9 cellular contexts compared by ENCODE assay signal in genomic region chr11:46916251-46916650, GRCh38. TPM values are rescaled to one million over a fixed set of nuclear protein-coding genes. Genes with fewer than 3 reads are reported as not detected.
DNase-seq lines count a peak whose midpoint lies in the region; ATAC-seq, FAIRE-seq and TF ChIP-seq lines count a peak whose summit lies in the region.
"Had no signal": no experiment of that assay in that cellular context is flagged by ENCODE, and none has a peak within 500 bp of the region (broad histone marks: within the 10 kb centered on the region; RNA-seq: fewer than 3 reads in every experiment).

No MANE protein-coding gene starts in this region.

- H3K4me3 ChIP-seq in BLaER1 treated with 17β-estradiol and CSF1 and Interleukin-3, amounts not matched to agents 10 nM and 100 nM: peak overlapping the region in 7 of 10 experiments; percentile 57 to 75 (median 64); a peak in 10 of 20 replicates
- H3K4me3 ChIP-seq in small intestine (ENCODE audit: low read depth in 1 of 2, low read length in 2 of 2): peak overlapping the region in 1 of 2 donors; percentile 69

- H3K27ac Mint-ChIP-seq in T-helper 17 cell: peak overlapping the region; percentile 16
- no peak overlapping the region for H3K27ac Mint-ChIP-seq in progenitor cell of endocrine pancreas

- no peak overlapping the region for H3K9ac ChIP-seq in BLaER1 treated with 17β-estradiol and CSF1 and Interleukin-3, amounts not matched to agents 10 nM and 100 nM

- H3K27me3 ChIP-seq in BLaER1 treated with 17β-estradiol and CSF1 and Interleukin-3, amounts not matched to agents 10 nM and 100 nM: peaks cover 77 to 88% (median 80%) of the 10 kb centered on the region in 11 experiments
- H3K27me3 ChIP-seq in small intestine (ENCODE audit: control insufficient read depth in 2 of 2, insufficient read depth in 2 of 2, low read length in 2 of 2): peaks cover 0 to 5% of the 10 kb centered on the region in 2 donors

- H3K27me3 Mint-ChIP-seq in T-helper 17 cell (peaks cover 76% of the 10 kb centered on the region), progenitor cell of endocrine pancreas (peaks cover 63% of the 10 kb centered on the region)

- peak overlapping the region; percentile 88 for H3K4me3 Mint-ChIP-seq in T-helper 17 cell
- peak overlapping the region; percentile 76 for H3K4me3 Mint-ChIP-seq in progenitor cell of endocrine pancreas (ENCODE audit: low read depth)

- ATAC-seq in T-helper 17 cell: no peak
- no peak for ATAC-seq in HG03139 (IDR thresholded peaks at IDR 0.05; ENCODE audit: unreplicated experiment)
- ATAC-seq in HG02870 (IDR thresholded peaks at IDR 0.05; ENCODE audit: unreplicated experiment): no peak

- peaks cover 0 to 36% (median 18%) of the 10 kb centered on the region in 11 experiments; a peak in 18 of 22 replicates for H4K20me1 ChIP-seq in BLaER1 treated with 17β-estradiol and CSF1 and Interleukin-3, amounts not matched to agents 10 nM and 100 nM

- H3K36me3 Mint-ChIP-seq in T-helper 17 cell (ENCODE audit: low read depth): peaks cover 5% of the 10 kb centered on the region
- H3K36me3 Mint-ChIP-seq in progenitor cell of endocrine pancreas (ENCODE audit: insufficient read depth): no peaks in the 10 kb centered on the region

- no peaks in the 10 kb centered on the region for H3K9me3 ChIP-seq in BLaER1 treated with 17β-estradiol and CSF1 and Interleukin-3, amounts not matched to agents 10 nM and 100 nM (replicated peaks in 1 of 11)
- H3K9me3 ChIP-seq in T-helper 17 cell (ENCODE audit: control insufficient read depth, low read length, poor library complexity, severe bottlenecking): no peaks in the 10 kb centered on the region
- H3K9me3 ChIP-seq in small intestine (ENCODE audit: control insufficient read depth, low read depth): no peaks in the 10 kb centered on the region

- H3K4me2 ChIP-seq in BLaER1 treated with 17β-estradiol and CSF1 and Interleukin-3, amounts not matched to agents 10 nM and 100 nM: peak overlapping the region in 10 of 11 experiments; percentile 91 to 100 (median 96); a peak in 18 of 22 replicates

- H3K4me1 Mint-ChIP-seq in T-helper 17 cell (peaks cover 21% of the 10 kb centered on the region), progenitor cell of endocrine pancreas (ENCODE audit: low read depth) (peaks cover 16% of the 10 kb centered on the region)

- H3K9me3 Mint-ChIP-seq in progenitor cell of endocrine pancreas (ENCODE audit: low read depth): no peaks in the 10 kb centered on the region

- WGBS in small intestine, 3 donors: 19 to 26% (median 21%) methylated on average over 7 of the region's 7 CpGs

- H3K4me1 ChIP-seq in BLaER1 treated with 17β-estradiol and CSF1 and Interleukin-3, amounts not matched to agents 10 nM and 100 nM: peaks cover 27 to 38% (median 36%) of the 10 kb centered on the region in 10 experiments
- peaks cover 0 to 3% of the 10 kb centered on the region in 2 donors for H3K4me1 ChIP-seq in small intestine (ENCODE audit: control insufficient read depth in 2 of 2, insufficient read depth in 1 of 2, low read depth in 1 of 2, low read length in 1 of 2)

- TF ChIP-seq CTCF in progenitor cell of endocrine pancreas (IDR thresholded peaks at IDR 0.05; ENCODE audit: unreplicated experiment): no peak

- no peak for DNase-seq in T-helper 17 cell
- peak; percentile 17 for DNase-seq in fibroblast of peridontal ligament (ENCODE audit: extremely low read depth)
- DNase-seq in progenitor cell of endocrine pancreas (ENCODE audit: low spot score, unreplicated experiment): no peak
- no peak for DNase-seq in small intestine
- no peak for DNase-seq in NCI-H146 treated with DMSO at 0.1 percent for 48 hours (lab: John Stamatoyannopoulos, UW; ENCODE audit: unreplicated experiment)
- DNase-seq: NCI-H2029 had no signal

- no peak for FAIRE-seq in small intestine (lab: Jason Lieb, UNC)

- H3K36me3 ChIP-seq in BLaER1 treated with 17β-estradiol and CSF1 and Interleukin-3, amounts not matched to agents 10 nM and 100 nM: no peaks in the 10 kb centered on the region
- H3K36me3 ChIP-seq in small intestine (ENCODE audit: control insufficient read depth in 2 of 2, insufficient read depth in 2 of 2, low read length in 2 of 2): no peaks in the 10 kb centered on the region

- no peak overlapping the region for H3K27ac ChIP-seq in BLaER1 treated with 17β-estradiol and CSF1 and Interleukin-3, amounts not matched to agents 10 nM and 100 nM
- H3K27ac ChIP-seq in small intestine (ENCODE audit: low read depth in 1 of 2, low read length in 1 of 2): no peak overlapping the region

RNA-seq across cellular contexts. Expression of gene LRP4, which starts 2.1 kb away (rescaled TPM):
- total RNA-seq in T-helper 17 cell (not detected), progenitor cell of endocrine pancreas (8.7 and 11.0 TPM in 2 replicates)
- polyA plus RNA-seq in small intestine: 10 to 100 TPM in 2 of 3 donors, 1 to 10 TPM in 1; 2.2 to 15.2 (median 10.5) TPM

RNA-seq across cellular contexts. Expression of gene CSTPP1, which starts 20.3 kb away (rescaled TPM):
- 10 to 100 TPM; 12.2 to 13.8 TPM for total RNA-seq in T-helper 17 cell
- 63.3 and 66.1 TPM in 2 replicates for total RNA-seq in progenitor cell of endocrine pancreas
- 10 to 100 TPM; 15.1 to 22.7 (median 18.3) TPM for polyA plus RNA-seq in small intestine
